ENCODE assay signal across 1 cellular context in the genomic region with DNA sequence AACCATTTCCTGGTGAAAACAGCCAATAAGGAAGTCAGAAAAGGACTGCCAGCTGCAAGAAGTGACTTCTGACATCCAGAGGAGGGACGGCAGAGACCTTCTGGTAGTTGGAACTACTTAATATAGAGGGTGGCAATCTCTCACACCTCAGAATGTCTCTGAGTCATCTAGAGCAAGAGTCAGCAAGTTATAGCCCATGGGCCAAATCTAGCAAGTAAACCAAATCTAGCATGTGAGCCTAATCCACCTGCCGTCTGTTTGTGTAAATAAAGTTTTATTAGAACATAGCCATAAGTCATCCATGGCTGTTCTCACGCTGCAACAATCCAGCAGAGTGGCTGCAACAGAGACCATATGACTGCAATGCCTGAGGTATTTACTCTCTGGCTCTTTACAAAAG.
TF ChIP-seq lines count a peak whose summit lies in the region.

No MANE protein-coding gene starts in this region.

TF ChIP-seq in K562, 482 proteins besides CTCF, POLR2A, EP300 and RAD21 (continued from another document):
- TF ChIP-seq, protein P1, sequence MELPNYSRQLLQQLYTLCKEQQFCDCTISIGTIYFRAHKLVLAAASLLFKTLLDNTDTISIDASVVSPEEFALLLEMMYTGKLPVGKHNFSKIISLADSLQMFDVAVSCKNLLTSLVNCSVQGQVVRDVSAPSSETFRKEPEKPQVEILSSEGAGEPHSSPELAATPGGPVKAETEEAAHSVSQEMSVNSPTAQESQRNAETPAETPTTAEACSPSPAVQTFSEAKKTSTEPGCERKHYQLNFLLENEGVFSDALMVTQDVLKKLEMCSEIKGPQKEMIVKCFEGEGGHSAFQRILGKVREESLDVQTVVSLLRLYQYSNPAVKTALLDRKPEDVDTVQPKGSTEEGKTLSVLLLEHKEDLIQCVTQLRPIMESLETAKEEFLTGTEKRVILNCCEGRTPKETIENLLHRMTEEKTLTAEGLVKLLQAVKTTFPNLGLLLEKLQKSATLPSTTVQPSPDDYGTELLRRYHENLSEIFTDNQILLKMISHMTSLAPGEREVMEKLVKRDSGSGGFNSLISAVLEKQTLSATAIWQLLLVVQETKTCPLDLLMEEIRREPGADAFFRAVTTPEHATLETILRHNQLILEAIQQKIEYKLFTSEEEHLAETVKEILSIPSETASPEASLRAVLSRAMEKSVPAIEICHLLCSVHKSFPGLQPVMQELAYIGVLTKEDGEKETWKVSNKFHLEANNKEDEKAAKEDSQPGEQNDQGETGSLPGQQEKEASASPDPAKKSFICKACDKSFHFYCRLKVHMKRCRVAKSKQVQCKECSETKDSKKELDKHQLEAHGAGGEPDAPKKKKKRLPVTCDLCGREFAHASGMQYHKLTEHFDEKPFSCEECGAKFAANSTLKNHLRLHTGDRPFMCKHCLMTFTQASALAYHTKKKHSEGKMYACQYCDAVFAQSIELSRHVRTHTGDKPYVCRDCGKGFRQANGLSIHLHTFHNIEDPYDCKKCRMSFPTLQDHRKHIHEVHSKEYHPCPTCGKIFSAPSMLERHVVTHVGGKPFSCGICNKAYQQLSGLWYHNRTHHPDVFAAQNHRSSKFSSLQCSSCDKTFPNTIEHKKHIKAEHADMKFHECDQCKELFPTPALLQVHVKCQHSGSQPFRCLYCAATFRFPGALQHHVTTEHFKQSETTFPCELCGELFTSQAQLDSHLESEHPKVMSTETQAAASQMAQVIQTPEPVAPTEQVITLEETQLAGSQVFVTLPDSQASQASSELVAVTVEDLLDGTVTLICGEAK (IDR thresholded peaks at IDR 0.05) = peak; percentile 85
- TF ChIP-seq, protein P1 (CRISPR knock-in tag; IDR thresholded peaks at IDR 0.05) = 0 out of 2 replicates have a peak, but pooled peaks have one; percentile 38
